Comparison of ENCODE assay signal across 13 cellular contexts in the genomic region with DNA sequence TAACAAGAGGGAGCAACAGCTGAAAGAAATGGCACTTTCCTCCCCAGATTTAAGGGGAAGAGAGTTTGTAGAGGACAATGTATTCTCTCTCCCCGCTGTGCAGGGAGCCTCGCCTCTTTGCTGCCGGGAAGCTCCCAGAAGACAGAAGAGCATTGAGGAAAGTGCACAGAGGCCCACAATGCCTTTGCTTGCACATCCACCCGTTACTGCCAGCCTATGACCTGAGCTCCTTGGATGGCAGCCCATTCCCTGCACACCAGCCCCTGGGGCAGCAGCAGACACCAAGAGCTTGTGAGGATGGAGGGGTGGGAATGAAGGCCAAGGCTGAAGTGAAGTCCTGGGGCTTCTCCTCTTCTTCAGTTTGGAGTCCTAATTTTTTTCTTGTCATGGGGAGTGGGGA.
"Had no signal": no experiment of that assay in that cellular context is flagged by ENCODE, and none has a peak within 500 bp of the region (broad histone marks: within the 10 kb centered on the region; RNA-seq: fewer than 3 reads in every experiment).

No MANE protein-coding gene starts in this region.

- H3K4me3 ChIP-seq: heart right ventricle, lower lobe of right lung, thoracic aorta had no signal

- H3K4me1 Mint-ChIP-seq: activated naive CD4-positive, alpha-beta T cell treated with anti-CD3 and anti-CD28 coated beads, Interleukin-2, amount 50 U/mL, for 24 hours; natural killer cell had no signal

- DNase-seq: activated CD4-positive, alpha-beta T cell treated with anti-CD3 and anti-CD28 coated beads, Interleukin-2, amount 50 U/mL, for 4 hours; activated T-cell treated with anti-CD3 and anti-CD28 coated beads, Interleukin-2, amount 50 U/mL, for 1 hour; amniotic stem cell; foreskin keratinocyte; heart right ventricle; kidney; lower lobe of right lung; natural killer cell; stimulated activated CD4-positive, alpha-beta T cell treated with anti-CD3 and anti-CD28 coated beads, Interleukin-2, amount 100 ng/mL, for 48 hours; stimulated activated naive CD8-positive, alpha-beta T cell treated with anti-CD3 and anti-CD28 coated beads, Interleukin-15, Interleukin-2, amounts not matched to agents 100 U/mL and 50 U/mL, for 24 hours had no signal

- H3K36me3 Mint-ChIP-seq: activated naive CD4-positive, alpha-beta T cell treated with anti-CD3 and anti-CD28 coated beads, Interleukin-2, amount 50 U/mL, for 24 hours; natural killer cell had no signal

- H3K27ac Mint-ChIP-seq: activated naive CD4-positive, alpha-beta T cell treated with anti-CD3 and anti-CD28 coated beads, Interleukin-2, amount 50 U/mL, for 24 hours; natural killer cell had no signal

- H3K27me3 Mint-ChIP-seq: activated naive CD4-positive, alpha-beta T cell treated with anti-CD3 and anti-CD28 coated beads, Interleukin-2, amount 50 U/mL, for 24 hours had no signal

- H3K4me3 Mint-ChIP-seq: activated naive CD4-positive, alpha-beta T cell treated with anti-CD3 and anti-CD28 coated beads, Interleukin-2, amount 50 U/mL, for 24 hours; natural killer cell had no signal

- ATAC-seq: activated CD4-positive, CD25-positive, alpha-beta regulatory T cell treated with anti-CD3 and anti-CD28 coated beads, Interleukin-2, amount 50 U/mL, for 24 hours; foreskin keratinocyte; heart right ventricle; lower lobe of right lung; natural killer cell; stimulated activated naive CD8-positive, alpha-beta T cell treated with anti-CD3 and anti-CD28 coated beads, Interleukin-15, Interleukin-2, amounts not matched to agents 100 U/mL and 50 U/mL, for 24 hours had no signal

- H3K4me1 ChIP-seq: foreskin keratinocyte, heart right ventricle, lower lobe of right lung had no signal

- H3K9me3 ChIP-seq: heart right ventricle, lower lobe of right lung, thoracic aorta had no signal

- H3K9me3 Mint-ChIP-seq: activated naive CD4-positive, alpha-beta T cell treated with anti-CD3 and anti-CD28 coated beads, Interleukin-2, amount 50 U/mL, for 24 hours; natural killer cell had no signal

- H3K27ac ChIP-seq: foreskin keratinocyte, heart right ventricle, lower lobe of right lung, thoracic aorta had no signal

- H3K36me3 ChIP-seq: heart right ventricle, lower lobe of right lung, thoracic aorta had no signal

- H3K27me3 ChIP-seq: foreskin keratinocyte had no signal
